Comparison of ENCODE assay signal across 8 cellular contexts in genomic region chr11:131748146-131749050, GRCh38.
A peak's percentile ranks its signal among the peaks of the same experiment; 100 is the strongest.
DNase-seq lines count a peak whose midpoint lies in the region; ATAC-seq and TF ChIP-seq lines count a peak whose summit lies in the region.

No MANE protein-coding gene starts in this region.

- peak; percentile 88 for ATAC-seq in HG02970 (IDR thresholded peaks at IDR 0.05; ENCODE audit: low FRiP score, unreplicated experiment)
- ATAC-seq in right cardiac atrium = peak; percentile 66 to 77
- peak in 1 of 2 donors; percentile 39 for ATAC-seq in gastrocnemius medialis
- no peak for ATAC-seq in GM21360 (IDR thresholded peaks at IDR 0.05; ENCODE audit: unreplicated experiment)

- WGBS in adrenal gland, 4 donors = 25 to 31% (median 28%) methylated on average over 15 of the region's 15 CpGs
- WGBS in right cardiac atrium = 26% methylated on average over 15 of the region's 15 CpGs

- POLR2A ChIA-PET in AG04449 (lab: Yijun Ruan, JAX) (interaction anchor here (1.0 to 2.0 kb wide), 8 partner anchors 8 to 378 kb away, joined by 3 to 8 read pairs (median 6); no protein-coding TSS in a partner anchor), GM10248 (lab: Yijun Ruan, JAX) (no interaction called here)

- H3K9me3 ChIP-seq in adrenal gland (replicated peaks in 1 of 3) (no peaks in the 10 kb centered on the region), right cardiac atrium (ENCODE audit: control insufficient read depth, low read length) (no peaks in the 10 kb centered on the region), gastrocnemius medialis (no peaks in the 10 kb centered on the region)

- DNase-seq in AG04449 (ENCODE audit: low read depth, low spot score) (no peak), GM10248 (ENCODE audit: extremely low spot score) (peak; percentile 62), NCI-H2227 treated with DMSO at 0.1 percent for 48 hours (lab: John Stamatoyannopoulos, UW) (peak; percentile 68), adrenal gland (peak; percentile 45 to 84 (median 69)), right cardiac atrium (peak; percentile 58 to 80 (median 72)), gastrocnemius medialis (peak; percentile 5 to 14)

- H3K4me1 ChIP-seq in adrenal gland (replicated peaks in 1 of 2) = no peaks in the 10 kb centered on the region
- no peaks in the 10 kb centered on the region for H3K4me1 ChIP-seq in right cardiac atrium (ENCODE audit: control insufficient read depth, insufficient read depth, low read length)
- H3K4me1 ChIP-seq in gastrocnemius medialis = no peaks in the 10 kb centered on the region

- intact Hi-C loops in adrenal gland (cut with DNase I) (loop anchor here in 1 of 2 donors (5.0 kb wide), 2 partner anchors 279 to 379 kb away; no protein-coding TSS in a partner anchor), right cardiac atrium (cut with DNase I) (loop anchor here in 1 of 4 donors (10.0 kb wide), 1 partner anchor 1196 kb away; no protein-coding TSS in a partner anchor), gastrocnemius medialis (cut with DNase I; ENCODE audit: low total_unique reads) (no loop called here)

- H3K36me3 ChIP-seq in adrenal gland (replicated peaks in 1 of 2) = no peaks in the 10 kb centered on the region
- no peaks in the 10 kb centered on the region for H3K36me3 ChIP-seq in gastrocnemius medialis

- TF ChIP-seq CTCF in AG04449 (IDR thresholded peaks at IDR 0.05; ENCODE audit: insufficient read depth, low read length, missing control alignments) = peak; percentile 80
- peak; percentile 76 for TF ChIP-seq CTCF in GM10248 (IDR thresholded peaks at IDR 0.05; ENCODE audit: control extremely low read depth, extremely low read depth, low read depth, missing control alignments)
- TF ChIP-seq CTCF in adrenal gland (IDR thresholded peaks at IDR 0.05) = peak; percentile 54 to 84 (median 62)
- TF ChIP-seq CTCF in gastrocnemius medialis (IDR thresholded peaks at IDR 0.05 in 4 of 5, conservative IDR thresholded peaks at IDR 0.05 in 1 of 5) = peak in 4 of 5 experiments; percentile 20 to 59 (median 42)

- H3K27ac ChIP-seq in adrenal gland (no peak overlapping the region), right cardiac atrium (ENCODE audit: low read length) (no peak overlapping the region), gastrocnemius medialis (no peak overlapping the region)

- H3K4me3 ChIP-seq in AG04449 (ENCODE audit: low read depth, low read length) = no peak overlapping the region; the same call in 1 of the 2 replicates
- H3K4me3 ChIP-seq in adrenal gland = no peak overlapping the region
- no peak overlapping the region for H3K4me3 ChIP-seq in right cardiac atrium (ENCODE audit: low read length)
- H3K4me3 ChIP-seq in gastrocnemius medialis = no peak overlapping the region

- H3K27me3 ChIP-seq in adrenal gland (no peaks in the 10 kb centered on the region), right cardiac atrium (ENCODE audit: control insufficient read depth, insufficient read depth) (no peaks in the 10 kb centered on the region), gastrocnemius medialis (no peaks in the 10 kb centered on the region)

- CTCF ChIA-PET in AG04449 (lab: Yijun Ruan, JAX) = interaction anchor here (0.6 to 6.4 kb wide), 66 partner anchors 9 to 1316 kb away, joined by 3 to 85 read pairs (median 6); no protein-coding TSS in a partner anchor
- CTCF ChIA-PET in GM10248 (lab: Yijun Ruan, JAX) = interaction anchor here (0.7 to 4.2 kb wide), 30 partner anchors 8 to 1202 kb away, joined by 3 to 35 read pairs (median 4); no protein-coding TSS in a partner anchor

- no peak for TF ChIP-seq POLR2A in adrenal gland (IDR thresholded peaks at IDR 0.05)
- no peak for TF ChIP-seq POLR2A in gastrocnemius medialis (IDR thresholded peaks at IDR 0.05)

- in situ Hi-C loops in gastrocnemius medialis (cut with MboI; ENCODE audit: low sequenced_read_pairs in 4 of 4) = loop anchor here in 1 of 4 donors (25.0 kb wide), 2 partner anchors 111 to 389 kb away; no protein-coding TSS in a partner anchor
